In genomic region chr2:73890301-73891092, GRCh38 we compare ENCODE assay signal across 25 cellular contexts. TPM values are rescaled to one million over a fixed set of nuclear protein-coding genes. Genes with fewer than 3 reads are reported as not detected.
A peak's percentile ranks its signal among the peaks of the same experiment; 100 is the strongest.
DNase-seq lines count a peak whose midpoint lies in the region; ATAC-seq, FAIRE-seq and TF ChIP-seq lines count a peak whose summit lies in the region.
"Had no signal": no experiment of that assay in that cellular context is flagged by ENCODE, and none has a peak within 500 bp of the region (broad histone marks: within the 10 kb centered on the region; RNA-seq: fewer than 3 reads in every experiment).

No MANE protein-coding gene starts in this region.

- TF ChIP-seq CTCF in A549 (IDR thresholded peaks at IDR 0.05) (no peak), HCT116 (IDR thresholded peaks at IDR 0.05 in 2 of 3, conservative IDR thresholded peaks at IDR 0.05 in 1 of 3; ENCODE audit: borderline replicate concordance in 1 of 3, insufficient read depth in 1 of 3, low read depth in 2 of 3, low read length in 2 of 3) (no peak), astrocyte of the spinal cord (IDR thresholded peaks at IDR 0.05; ENCODE audit: low read depth, low read length) (no peak)

- TF ChIP-seq EP300 in A549 (IDR thresholded peaks at IDR 0.05) = no peak

- intact Hi-C loops in HCT116 (cut with micrococcal nuclease) = no loop called here

- no peak overlapping the region for H2AFZ ChIP-seq in HCT116 (ENCODE audit: low read depth, low read length, poor library complexity, severe bottlenecking)

- no peaks in the 10 kb centered on the region for H3K79me2 ChIP-seq in HCT116 (ENCODE audit: insufficient read depth, low read length)

- no peaks in the 10 kb centered on the region for H3K9me2 ChIP-seq in HCT116 (ENCODE audit: insufficient read depth)

- no peaks in the 10 kb centered on the region for H4K20me1 ChIP-seq in HCT116 (ENCODE audit: insufficient read depth)

- TF ChIP-seq POLR2A in A549 (IDR thresholded peaks at IDR 0.05; ENCODE audit: low read length) (no peak), HCT116 (IDR thresholded peaks at IDR 0.05; ENCODE audit: borderline replicate concordance, extremely low read depth, insufficient read depth, insufficient read length) (no peak)

- POLR2A ChIA-PET in A549 (lab: Yijun Ruan, JAX) (no interaction called here), HCT116 (lab: Charles Lee) (no interaction called here)

- RAD21 ChIA-PET in HCT116 (lab: Charles Lee; ENCODE audit: low non-redundant PET in 1 of 2, low total read pairs in 2 of 2, uncharacterized antibody in 2 of 2, unreplicated experiment in 2 of 2) = no interaction called here

- DNase-seq in A549 (ENCODE audit: low read depth in 1 of 2, low spot score in 1 of 2) (no peak), HCT116 (ENCODE audit: low read depth, low spot score) (no peak), astrocyte of the spinal cord (ENCODE audit: low read depth, low spot score) (peak; percentile 22)
- no peak for DNase-seq in activated CD4-positive, alpha-beta T cell treated with anti-CD3 and anti-CD28 coated beads, Interleukin-2, amount 50 U/mL, for 48 hours
- no peak for DNase-seq in activated CD4-positive, alpha-beta T cell treated with anti-CD3 and anti-CD28 coated beads for 48 hours
- DNase-seq: activated CD8-positive, alpha-beta T cell treated with anti-CD3 and anti-CD28 coated beads for 36 hours; activated T-cell treated with anti-CD3 and anti-CD28 coated beads, Interleukin-2, amount 50 U/mL, for 4 hours; body of pancreas; colonic mucosa; DMS79; natural killer cell; NCI-H1417; NCI-H526 treated with DMSO at 0.1 percent for 48 hours; SIG-M5; stimulated activated CD4-positive, alpha-beta T cell treated with anti-CD3 and anti-CD28 coated beads, Interleukin-4, amount 100 ng/mL, for 1 hour; stimulated activated naive CD8-positive, alpha-beta T cell treated with anti-CD3 and anti-CD28 coated beads, Interleukin-15, amount 100 ng/mL, for 72 hours had no signal

- ATAC-seq in A549 (peak; percentile 44 to 52; a peak in 3 of 6 replicates), HCT116 (peak; percentile 34; the same call in 1 of the 2 replicates), HG03460 (IDR thresholded peaks at IDR 0.05; ENCODE audit: unreplicated experiment) (no peak), GM19023 (IDR thresholded peaks at IDR 0.05; ENCODE audit: unreplicated experiment) (no peak)
- ATAC-seq: activated CD8-positive, alpha-beta T cell treated with anti-CD3 and anti-CD28 coated beads for 36 hours; activated T-cell treated with anti-CD3 and anti-CD28 coated beads, Interleukin-2, amount 50 U/mL, for 4 hours; body of pancreas; foreskin keratinocyte; natural killer cell; stimulated activated naive CD8-positive, alpha-beta T cell treated with anti-CD3 and anti-CD28 coated beads, Interleukin-15, amount 100 ng/mL, for 72 hours had no signal

- BruUV-seq in HCT116 (replicated peaks; lab: Mats Ljungman, UMichigan) = no TSS peak

- H3K36me3 ChIP-seq in HCT116 (ENCODE audit: control insufficient read depth in 1 of 2, insufficient read depth in 2 of 2, low read length in 2 of 2) = no peaks in the 10 kb centered on the region
- peaks cover 0 to 3% of the 10 kb centered on the region in 2 donors for H3K36me3 ChIP-seq in muscle layer of duodenum (ENCODE audit: control insufficient read depth in 1 of 2, insufficient read depth in 2 of 2, low read length in 2 of 2)
- H3K36me3 ChIP-seq: colonic mucosa had no signal

- H3K9me3 ChIP-seq in A549 = no peaks in the 10 kb centered on the region
- no peaks in the 10 kb centered on the region for H3K9me3 ChIP-seq in HCT116 (ENCODE audit: control insufficient read depth in 1 of 2, insufficient read depth in 1 of 2, low read depth in 1 of 2, low read length in 2 of 2)
- H3K9me3 ChIP-seq in muscle layer of duodenum (ENCODE audit: control insufficient read depth in 1 of 2, low read length in 2 of 2) = no peaks in the 10 kb centered on the region
- H3K9me3 ChIP-seq: body of pancreas, colonic mucosa had no signal

- FAIRE-seq in A549 (lab: Jason Lieb, UNC) = no peak
- FAIRE-seq: endometrium, urothelium cell line had no signal

- H3K27me3 ChIP-seq in HCT116 (ENCODE audit: insufficient read depth, low read length) = no peaks in the 10 kb centered on the region
- H3K27me3 ChIP-seq in muscle layer of duodenum (ENCODE audit: low read depth, low read length) = no peaks in the 10 kb centered on the region
- H3K27me3 ChIP-seq: body of pancreas, colonic mucosa, foreskin keratinocyte had no signal

- TF ChIP-seq RAD21 in A549 (conservative IDR thresholded peaks at IDR 0.05 in 1 of 2, IDR thresholded peaks at IDR 0.05 in 1 of 2) (no peak), HCT116 (IDR thresholded peaks at IDR 0.05; ENCODE audit: low read depth) (no peak)

- H3K9ac ChIP-seq in HCT116 (ENCODE audit: low read length) = no peak overlapping the region

- CTCF ChIA-PET in A549 (lab: Yijun Ruan, JAX) = interaction anchor here (0.8 to 2.6 kb wide), 3 partner anchors 15 to 261 kb away, joined by 3 to 8 read pairs (median 4); no protein-coding TSS in a partner anchor
- CTCF ChIA-PET in HCT116 (lab: Charles Lee) = no interaction called here

- peaks cover 8% of the 10 kb centered on the region; the same call in 2 of the 3 replicates for H3K4me1 ChIP-seq in A549
- H3K4me1 ChIP-seq in HCT116 (ENCODE audit: control insufficient read depth in 1 of 2, insufficient read depth in 2 of 2, low read length in 2 of 2) = peaks cover 0 to 9% of the 10 kb centered on the region in 2 experiments; a peak in 1 of 4 replicates
- H3K4me1 ChIP-seq in muscle layer of duodenum (ENCODE audit: control insufficient read depth in 1 of 2, insufficient read depth in 2 of 2, low read length in 2 of 2) = peaks cover 0 to 10% of the 10 kb centered on the region in 2 donors
- H3K4me1 ChIP-seq: body of pancreas, colonic mucosa had no signal

- H3K27ac ChIP-seq in A549 (no peak overlapping the region), HCT116 (ENCODE audit: low read depth, low read length) (no peak overlapping the region), muscle layer of duodenum (ENCODE audit: low read length) (peak overlapping the region; percentile 50)
- H3K27ac ChIP-seq: body of pancreas, colonic mucosa, foreskin keratinocyte had no signal

- H3K4me2 ChIP-seq in A549 (no peak overlapping the region), HCT116 (ENCODE audit: low read length) (peak overlapping the region; percentile 6; the same call in 1 of the 2 replicates)
- H3K4me2 ChIP-seq: smooth muscle cell had no signal

- 61% methylated on average over 9 of the region's 9 CpGs for WGBS in A549 (ENCODE audit: missing lambda C conversion rate)

- in situ Hi-C loops in astrocyte of the spinal cord (cut with HindIII; ENCODE audit: low sequenced_read_pairs) = no loop called here

- H3K4me3 ChIP-seq in A549 = no peak overlapping the region
- H3K4me3 ChIP-seq in HCT116 (replicated peaks in 1 of 2; ENCODE audit: low read depth in 1 of 2, low read length in 2 of 2) = no peak overlapping the region
- no peak overlapping the region for H3K4me3 ChIP-seq in astrocyte of the spinal cord (ENCODE audit: low read depth, low read length)
- H3K4me3 ChIP-seq in muscle layer of duodenum (ENCODE audit: low read depth in 1 of 2, low read length in 2 of 2) = no peak overlapping the region
- H3K4me3 ChIP-seq: body of pancreas, colonic mucosa, smooth muscle cell had no signal

TF ChIP-seq in HCT116, 20 proteins besides CTCF, POLR2A, EP300 and RAD21:
- TF ChIP-seq CBX3 (IDR thresholded peaks at IDR 0.05; ENCODE audit: low read depth) = no peak
- TF ChIP-seq ZBTB33 (IDR thresholded peaks at IDR 0.05; ENCODE audit: extremely low read depth, insufficient replicate concordance, low read length) = no peak
- TF ChIP-seq MAX (IDR thresholded peaks at IDR 0.05) = no peak
- no peak for TF ChIP-seq FOSL1 (IDR thresholded peaks at IDR 0.05; ENCODE audit: low read depth)

RNA-seq across cellular contexts. Expression of gene ACTG2, which starts 2.3 kb away (rescaled TPM):
- 0.04 and 0.07 TPM in 2 replicates for polyA plus RNA-seq in A549 (2011; rRNA removed)
- polyA plus RNA-seq in A549 (2012; cell fraction: cytosol; rRNA removed) = 0.34 and 0.36 TPM in 2 replicates
- polyA plus RNA-seq in A549 (2012; cell fraction: nucleus; rRNA removed) = 0.26 and 0.48 TPM in 2 replicates
- polyA plus RNA-seq in A549 (2017; fragmentation: RNase III; extraction: RNeasy Plus Mini Kit Qiagen cat#74134 plus additional on column Dnase treatment) = 0.26 to 0.51 TPM (median 0.33 TPM) in 3 replicates
- 0.21 and 1.4 TPM in 2 replicates for polyA minus RNA-seq in A549 (2011; rRNA and poly(A)+ RNA removed)
- 0.89 TPM for total RNA-seq in HCT116 (2021; ENCODE audit: unreplicated experiment)
- polyA plus RNA-seq in HCT116 (2012) = 0.05 TPM in 1 of 2 replicates, not detected in the other
- total RNA-seq: lung microvascular endothelial cell, natural killer cell had no signal
- polyA plus RNA-seq: CD14-positive monocyte had no signal

RNA-seq across cellular contexts. Expression of gene DGUOK, which starts 36.2 kb away (rescaled TPM):
- polyA plus RNA-seq in A549 (2011; rRNA removed) (145 and 185 TPM in 2 replicates), A549 (2017; fragmentation: RNase III; extraction: RNeasy Plus Mini Kit Qiagen cat#74134 plus additional on column Dnase treatment) (128 to 131 TPM (median 129 TPM) in 3 replicates)
- 151 and 179 TPM in 2 replicates for polyA plus RNA-seq in A549 (2012; cell fraction: cytosol; rRNA removed)
- 66.6 and 72.0 TPM in 2 replicates for polyA plus RNA-seq in A549 (2012; cell fraction: nucleus; rRNA removed)
- 43.1 and 44.4 TPM in 2 replicates for polyA minus RNA-seq in A549 (2011; rRNA and poly(A)+ RNA removed)
- 100 TPM for total RNA-seq in HCT116 (2021; ENCODE audit: unreplicated experiment)
- polyA plus RNA-seq in HCT116 (2012) = 64.2 and 88.2 TPM in 2 replicates

Comparison
In these comparisons a context has a peak if more than half of its experiments do, and no peak if none do; other contexts are left out.
1. ATAC-seq: peak in A549 (2 of 2) and HCT116 (single experiment); none in HG03460 (single experiment) and GM19023 (single experiment).
2. Of the 6 proteins assayed by ChIP-seq in both A549 and HCT116: peak only in A549: REST; only in HCT116: none; in both: none; in neither: 5.